ENCODE assay signal across 8 cellular contexts in the genomic region with DNA sequence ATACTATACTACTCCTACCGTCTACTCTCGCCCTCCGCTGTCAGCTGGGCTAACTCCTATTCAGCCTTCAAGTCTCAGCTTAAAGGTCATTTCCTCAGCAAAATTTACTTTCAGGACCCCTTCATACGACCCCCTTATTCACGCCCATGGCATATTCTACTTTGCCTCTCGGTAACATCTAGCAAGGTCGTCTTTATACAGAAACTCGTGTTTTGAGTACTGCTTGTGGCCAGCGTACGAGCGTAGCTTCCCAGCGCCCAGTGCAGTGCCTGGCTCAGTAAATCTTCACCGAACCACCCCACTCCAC. TPM values are rescaled to one million over a fixed set of nuclear protein-coding genes. Genes with fewer than 3 reads are reported as not detected.
A peak's percentile ranks its signal among the peaks of the same experiment; 100 is the strongest.
DNase-seq lines count a peak whose midpoint lies in the region; ATAC-seq and TF ChIP-seq lines count a peak whose summit lies in the region.

No MANE protein-coding gene starts in this region.

- peak overlapping the region; percentile 63 to 89 for H3K27ac ChIP-seq in right atrium auricular region

- H3K4me1 ChIP-seq in right atrium auricular region: peaks cover 0 to 14% of the 10 kb centered on the region in 2 donors

- no peaks in the 10 kb centered on the region for H3K27me3 Mint-ChIP-seq in activated T-cell treated with anti-CD3 and anti-CD28 coated beads, Interleukin-2, amount 50 U/mL, for 72 hours (ENCODE audit: low read depth)
- H3K27me3 Mint-ChIP-seq in T-helper 17 cell: peaks cover 12% of the 10 kb centered on the region

- peaks cover 40% of the 10 kb centered on the region for H3K36me3 ChIP-seq in right atrium auricular region

- H3K4me3 ChIP-seq in right atrium auricular region: peak overlapping the region; percentile 75 to 98

- H3K4me3 Mint-ChIP-seq in activated T-cell treated with anti-CD3 and anti-CD28 coated beads, Interleukin-2, amount 50 U/mL, for 72 hours: peak overlapping the region; percentile 98 to 99
- H3K4me3 Mint-ChIP-seq in T-helper 17 cell: peak overlapping the region; percentile 100
- H3K4me3 Mint-ChIP-seq in stimulated activated effector memory CD8-positive, alpha-beta T cell treated with anti-CD3 and anti-CD28 coated beads, Interleukin-12 subunit alpha, Interleukin-12 subunit beta, amount 100 ng/mL, for 72 hours: peak overlapping the region; percentile 99

- ATAC-seq in activated T-cell treated with anti-CD3 and anti-CD28 coated beads, Interleukin-2, amount 50 U/mL, for 72 hours (replicated peaks in 1 of 2): peak; percentile 35 to 49
- ATAC-seq in T-helper 17 cell: peak; percentile 20
- peak; percentile 64 for ATAC-seq in stimulated activated effector memory CD8-positive, alpha-beta T cell treated with anti-CD3 and anti-CD28 coated beads, Interleukin-12 subunit alpha, Interleukin-12 subunit beta, amount 100 ng/mL, for 72 hours
- ATAC-seq in GM21528 (IDR thresholded peaks at IDR 0.05; ENCODE audit: low FRiP score, unreplicated experiment): no peak

- H3K9me3 ChIP-seq in T-helper 17 cell (ENCODE audit: control insufficient read depth, low read length, poor library complexity, severe bottlenecking) (no peaks in the 10 kb centered on the region), right atrium auricular region (no peaks in the 10 kb centered on the region)

- H3K36me3 Mint-ChIP-seq in activated T-cell treated with anti-CD3 and anti-CD28 coated beads, Interleukin-2, amount 50 U/mL, for 72 hours (ENCODE audit: insufficient read depth in 2 of 2): peaks cover 12 to 27% of the 10 kb centered on the region in 2 donors
- peaks cover 10% of the 10 kb centered on the region for H3K36me3 Mint-ChIP-seq in T-helper 17 cell (ENCODE audit: low read depth)
- peaks cover 53% of the 10 kb centered on the region for H3K36me3 Mint-ChIP-seq in stimulated activated effector memory CD8-positive, alpha-beta T cell treated with anti-CD3 and anti-CD28 coated beads, Interleukin-12 subunit alpha, Interleukin-12 subunit beta, amount 100 ng/mL, for 72 hours

- H3K9me3 Mint-ChIP-seq in activated T-cell treated with anti-CD3 and anti-CD28 coated beads, Interleukin-2, amount 50 U/mL, for 72 hours: no peaks in the 10 kb centered on the region
- H3K9me3 Mint-ChIP-seq in stimulated activated effector memory CD8-positive, alpha-beta T cell treated with anti-CD3 and anti-CD28 coated beads, Interleukin-12 subunit alpha, Interleukin-12 subunit beta, amount 100 ng/mL, for 72 hours: no peaks in the 10 kb centered on the region

- H3K4me1 Mint-ChIP-seq in activated T-cell treated with anti-CD3 and anti-CD28 coated beads, Interleukin-2, amount 50 U/mL, for 72 hours (ENCODE audit: low read depth): peaks cover 17% of the 10 kb centered on the region
- H3K4me1 Mint-ChIP-seq in T-helper 17 cell: peaks cover 23% of the 10 kb centered on the region
- peaks cover 20% of the 10 kb centered on the region for H3K4me1 Mint-ChIP-seq in stimulated activated effector memory CD8-positive, alpha-beta T cell treated with anti-CD3 and anti-CD28 coated beads, Interleukin-12 subunit alpha, Interleukin-12 subunit beta, amount 100 ng/mL, for 72 hours

- peak overlapping the region; percentile 98 for H3K27ac Mint-ChIP-seq in activated T-cell treated with anti-CD3 and anti-CD28 coated beads, Interleukin-2, amount 50 U/mL, for 72 hours
- H3K27ac Mint-ChIP-seq in T-helper 17 cell: peak overlapping the region; percentile 100
- peak overlapping the region; percentile 99 for H3K27ac Mint-ChIP-seq in stimulated activated effector memory CD8-positive, alpha-beta T cell treated with anti-CD3 and anti-CD28 coated beads, Interleukin-12 subunit alpha, Interleukin-12 subunit beta, amount 100 ng/mL, for 72 hours

- no peak for DNase-seq in activated T-cell treated with anti-CD3 and anti-CD28 coated beads, Interleukin-2, amount 50 U/mL, for 72 hours
- DNase-seq in activated T-cell treated with anti-CD3 and anti-CD28 coated beads, Interleukin-2, amount 50 U/mL, for 48 hours: no peak
- DNase-seq in T-helper 17 cell (no peak), right atrium auricular region (ENCODE audit: low spot score) (no peak), H4 (ENCODE audit: low spot score) (no peak), NCI-H446 treated with DMSO at 0.1 percent for 48 hours (lab: John Stamatoyannopoulos, UW) (no peak)
- no peak for DNase-seq in stimulated activated effector memory CD8-positive, alpha-beta T cell treated with anti-CD3 and anti-CD28 coated beads, Interleukin-12 subunit alpha, Interleukin-12 subunit beta, amount 100 ng/mL, for 72 hours (ENCODE audit: low spot score in 2 of 2)

- TF ChIP-seq CTCF in right atrium auricular region (IDR thresholded peaks at IDR 0.05): no peak

- H3K27me3 ChIP-seq in right atrium auricular region: no peaks in the 10 kb centered on the region

RNA-seq across cellular contexts. Expression of gene CRNKL1, which starts 0.5 kb away (rescaled TPM):
- 10 to 100 TPM; 22.3 to 27.9 TPM for total RNA-seq in activated T-cell treated with anti-CD3 and anti-CD28 coated beads, Interleukin-2, amount 50 U/mL, for 72 hours
- 10 to 100 TPM; 21.6 to 22.8 TPM for total RNA-seq in T-helper 17 cell
- total RNA-seq in right atrium auricular region: 10 to 100 TPM; 12.5 to 14.9 TPM
- total RNA-seq in H4 (2014; rRNA removed; shearing (Covaris generic)): 17.0 and 20.3 TPM in 2 replicates

RNA-seq across cellular contexts. Expression of gene CFAP61, which starts 0.6 kb away (rescaled TPM):
- total RNA-seq in activated T-cell treated with anti-CD3 and anti-CD28 coated beads, Interleukin-2, amount 50 U/mL, for 72 hours: not detected
- not detected for total RNA-seq in T-helper 17 cell
- 1 to 10 TPM; 1.0 to 1.9 TPM for total RNA-seq in right atrium auricular region
- 0.62 TPM in 1 of 2 replicates, not detected in the other for total RNA-seq in H4 (2014; rRNA removed; shearing (Covaris generic))

RNA-seq across cellular contexts. Expression of gene NAA20, which starts 34.6 kb away (rescaled TPM):
- 10 to 100 TPM; 62.9 to 72.5 TPM for total RNA-seq in activated T-cell treated with anti-CD3 and anti-CD28 coated beads, Interleukin-2, amount 50 U/mL, for 72 hours
- total RNA-seq in T-helper 17 cell (10 to 100 TPM; 22.4 to 25.3 TPM), right atrium auricular region (10 to 100 TPM; 32.2 to 33.8 TPM)
- 63.2 and 83.4 TPM in 2 replicates for total RNA-seq in H4 (2014; rRNA removed; shearing (Covaris generic))
